8 cellular contexts compared by ENCODE assay signal in the genomic region with DNA sequence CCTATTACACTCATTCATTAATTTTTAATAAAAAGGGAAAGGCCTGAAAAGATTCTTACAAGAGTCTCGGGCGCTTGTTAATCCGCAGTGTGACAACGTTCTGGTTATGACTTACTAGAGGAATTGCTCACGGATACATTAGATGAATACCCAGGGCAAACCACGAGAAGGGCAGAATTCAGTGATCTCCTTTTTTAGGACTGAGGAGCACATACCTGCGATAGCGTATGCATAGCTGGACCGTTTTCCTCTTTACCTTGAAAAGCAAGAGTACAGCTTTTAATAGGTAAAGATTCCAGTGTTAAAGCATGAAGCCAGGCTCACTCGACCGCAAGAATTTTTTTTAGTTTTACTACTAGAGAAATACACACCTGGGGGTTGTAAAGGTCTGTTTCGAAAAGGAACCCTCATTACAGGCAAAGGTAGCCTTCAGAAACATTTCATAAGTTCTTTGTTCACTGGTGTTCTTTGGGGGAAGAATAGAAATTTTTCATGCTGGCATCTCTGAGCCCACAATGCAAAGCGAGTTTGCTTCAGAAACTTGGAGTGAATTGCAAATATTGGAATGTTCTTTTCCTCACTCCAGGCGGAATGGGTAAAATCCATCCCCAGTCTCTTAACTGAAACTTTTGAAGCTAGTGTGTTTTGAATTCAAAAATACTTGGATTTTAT. TPM values are rescaled to one million over a fixed set of nuclear protein-coding genes. Genes with fewer than 3 reads are reported as not detected.
A peak's percentile ranks its signal among the peaks of the same experiment; 100 is the strongest.
DNase-seq lines count a peak whose midpoint lies in the region; ATAC-seq lines count a peak whose summit lies in the region.

No MANE protein-coding gene starts in this region.

- no peaks in the 10 kb centered on the region for H3K9me3 ChIP-seq in iPS-15b (ENCODE audit: control insufficient read depth, insufficient read depth, low read length)

- POLR2A ChIA-PET in activated naive CD8-positive, alpha-beta T cell treated with anti-CD3 and anti-CD28 coated beads, Interleukin-2, amount 10 ng/mL, durations not matched to agents 7 days and 5 days (lab: Charles Lee) = interaction anchor here (0.9 to 3.0 kb wide), 15 partner anchors 9 to 171 kb away, joined by 3 to 38 read pairs (median 4); partner anchors contain the start of genes DLGAP5, SOCS4 and WDHD1

- peaks cover 14% of the 10 kb centered on the region for H3K36me3 Mint-ChIP-seq in activated naive CD4-positive, alpha-beta T cell treated with anti-CD3 and anti-CD28 coated beads, Interleukin-2, amount 50 U/mL, for 24 hours
- peaks cover 18% of the 10 kb centered on the region for H3K36me3 Mint-ChIP-seq in activated naive CD8-positive, alpha-beta T cell treated with anti-CD3 and anti-CD28 coated beads, Interleukin-2, amount 10 ng/mL, durations not matched to agents 7 days and 5 days

- peak overlapping the region; percentile 82 for H3K27ac Mint-ChIP-seq in activated naive CD4-positive, alpha-beta T cell treated with anti-CD3 and anti-CD28 coated beads, Interleukin-2, amount 50 U/mL, for 24 hours
- H3K27ac Mint-ChIP-seq in activated naive CD8-positive, alpha-beta T cell treated with anti-CD3 and anti-CD28 coated beads, Interleukin-2, amount 10 ng/mL, durations not matched to agents 7 days and 5 days = peak overlapping the region; percentile 91
- H3K27ac Mint-ChIP-seq in stimulated activated naive CD8-positive, alpha-beta T cell treated with anti-CD3 and anti-CD28 coated beads, Interleukin-15, amount 100 ng/mL, for 72 hours = peak overlapping the region; percentile 97 to 98

- H3K27me3 ChIP-seq in iPS-15b (ENCODE audit: control insufficient read depth, insufficient read depth, low read length) = no peaks in the 10 kb centered on the region

- H3K27me3 Mint-ChIP-seq in activated naive CD4-positive, alpha-beta T cell treated with anti-CD3 and anti-CD28 coated beads, Interleukin-2, amount 50 U/mL, for 24 hours = no peaks in the 10 kb centered on the region
- H3K27me3 Mint-ChIP-seq in activated naive CD8-positive, alpha-beta T cell treated with anti-CD3 and anti-CD28 coated beads, Interleukin-2, amount 10 ng/mL, durations not matched to agents 7 days and 5 days = no peaks in the 10 kb centered on the region
- no peaks in the 10 kb centered on the region for H3K27me3 Mint-ChIP-seq in stimulated activated naive CD8-positive, alpha-beta T cell treated with anti-CD3 and anti-CD28 coated beads, Interleukin-15, amount 100 ng/mL, for 72 hours

- H3K4me3 Mint-ChIP-seq in activated naive CD4-positive, alpha-beta T cell treated with anti-CD3 and anti-CD28 coated beads, Interleukin-2, amount 50 U/mL, for 24 hours = peak overlapping the region; percentile 88
- peak overlapping the region; percentile 89 for H3K4me3 Mint-ChIP-seq in activated naive CD8-positive, alpha-beta T cell treated with anti-CD3 and anti-CD28 coated beads, Interleukin-2, amount 10 ng/mL, durations not matched to agents 7 days and 5 days
- H3K4me3 Mint-ChIP-seq in stimulated activated naive CD8-positive, alpha-beta T cell treated with anti-CD3 and anti-CD28 coated beads, Interleukin-15, amount 100 ng/mL, for 72 hours = peak overlapping the region; percentile 90 to 96

- H3K4me1 ChIP-seq in iPS-15b (ENCODE audit: control insufficient read depth, insufficient read depth, low read length) = peaks cover 7% of the 10 kb centered on the region

- H3K4me3 ChIP-seq in iPS-15b (ENCODE audit: low read depth, low read length) = peak overlapping the region; percentile 99

- peaks cover 47% of the 10 kb centered on the region for H3K4me1 Mint-ChIP-seq in activated naive CD4-positive, alpha-beta T cell treated with anti-CD3 and anti-CD28 coated beads, Interleukin-2, amount 50 U/mL, for 24 hours
- H3K4me1 Mint-ChIP-seq in activated naive CD8-positive, alpha-beta T cell treated with anti-CD3 and anti-CD28 coated beads, Interleukin-2, amount 10 ng/mL, durations not matched to agents 7 days and 5 days = peaks cover 29% of the 10 kb centered on the region
- peaks cover 36% of the 10 kb centered on the region for H3K4me1 Mint-ChIP-seq in stimulated activated naive CD8-positive, alpha-beta T cell treated with anti-CD3 and anti-CD28 coated beads, Interleukin-15, amount 100 ng/mL, for 72 hours

- H3K36me3 ChIP-seq in iPS-15b (ENCODE audit: control insufficient read depth, insufficient read depth, low read length) = peaks cover 3% of the 10 kb centered on the region

- H3K9ac ChIP-seq in iPS-15b (ENCODE audit: low read depth, low read length) = peak overlapping the region; percentile 98

- no peaks in the 10 kb centered on the region for H3K9me3 Mint-ChIP-seq in activated naive CD4-positive, alpha-beta T cell treated with anti-CD3 and anti-CD28 coated beads, Interleukin-2, amount 50 U/mL, for 24 hours
- H3K9me3 Mint-ChIP-seq in activated naive CD8-positive, alpha-beta T cell treated with anti-CD3 and anti-CD28 coated beads, Interleukin-2, amount 10 ng/mL, durations not matched to agents 7 days and 5 days = no peaks in the 10 kb centered on the region
- H3K9me3 Mint-ChIP-seq in stimulated activated naive CD8-positive, alpha-beta T cell treated with anti-CD3 and anti-CD28 coated beads, Interleukin-15, amount 100 ng/mL, for 72 hours = no peaks in the 10 kb centered on the region

- DNase-seq in activated naive CD4-positive, alpha-beta T cell (lab: John Stamatoyannopoulos, UW) = no peak
- DNase-seq in activated naive CD8-positive, alpha-beta T cell treated with anti-CD3 and anti-CD28 coated beads, Interleukin-2, amount 10 ng/mL, durations not matched to agents 7 days and 5 days = no peak
- peak in 1 of 2 donors; percentile 38 for DNase-seq in stimulated activated naive CD8-positive, alpha-beta T cell treated with anti-CD3 and anti-CD28 coated beads, Interleukin-15, amount 100 ng/mL, for 72 hours
- no peak for DNase-seq in activated gamma-delta T cell (lab: John Stamatoyannopoulos, UW)
- DNase-seq in stimulated activated CD4-positive, alpha-beta T cell treated with anti-CD3 and anti-CD28 coated beads, Interleukin-4, amount 100 ng/mL, for 4 hours = no peak

- peak; percentile 6 for ATAC-seq in HG03135 (IDR thresholded peaks at IDR 0.05; ENCODE audit: unreplicated experiment)
- ATAC-seq in activated naive CD8-positive, alpha-beta T cell treated with anti-CD3 and anti-CD28 coated beads, Interleukin-2, amount 10 ng/mL, durations not matched to agents 7 days and 5 days (ENCODE audit: low read depth) = no peak
- peak; percentile 25 for ATAC-seq in stimulated activated naive CD8-positive, alpha-beta T cell treated with anti-CD3 and anti-CD28 coated beads, Interleukin-15, amount 100 ng/mL, for 72 hours

RNA-seq across cellular contexts. Expression of gene MAPK1IP1L, which starts 0.9 kb away (rescaled TPM):
- total RNA-seq in activated naive CD8-positive, alpha-beta T cell treated with anti-CD3 and anti-CD28 coated beads, Interleukin-2, amount 10 ng/mL, durations not matched to agents 7 days and 5 days = 10 to 100 TPM; 87.1 to 87.3 TPM

RNA-seq across cellular contexts. Expression of gene SOCS4, which starts 25.4 kb away (rescaled TPM):
- 10 to 100 TPM; 25.8 to 31.6 TPM for total RNA-seq in activated naive CD8-positive, alpha-beta T cell treated with anti-CD3 and anti-CD28 coated beads, Interleukin-2, amount 10 ng/mL, durations not matched to agents 7 days and 5 days

RNA-seq across cellular contexts. Expression of gene WDHD1, which starts 25.5 kb away (rescaled TPM):
- 10 to 100 TPM; 35.1 to 37.9 TPM for total RNA-seq in activated naive CD8-positive, alpha-beta T cell treated with anti-CD3 and anti-CD28 coated beads, Interleukin-2, amount 10 ng/mL, durations not matched to agents 7 days and 5 days
